8 cellular contexts compared by ENCODE assay signal in genomic region chr20:16729080-16729479, GRCh38. TPM values are rescaled to one million over a fixed set of nuclear protein-coding genes. Genes with fewer than 3 reads are reported as not detected.
DNase-seq lines count a peak whose midpoint lies in the region; ATAC-seq and TF ChIP-seq lines count a peak whose summit lies in the region.

No MANE protein-coding gene starts in this region.

- H3K4me3 ChIP-seq in ectodermal cell (ENCODE audit: insufficient read depth, low read depth, low read length) = peak overlapping the region; percentile 100
- peak overlapping the region; percentile 92 for H3K4me3 ChIP-seq in neuron (ENCODE audit: low read length)

- H3K4me1 ChIP-seq in ectodermal cell (ENCODE audit: control insufficient read depth, insufficient read depth, low read length) = no peaks in the 10 kb centered on the region
- H3K4me1 ChIP-seq in neuron (ENCODE audit: insufficient read depth, low read length) = peaks cover 17% of the 10 kb centered on the region

- peak overlapping the region; percentile 71 for H2AFZ ChIP-seq in neuron (ENCODE audit: low read depth, low read length)

- H3K9me3 Mint-ChIP-seq in CD4-positive, alpha-beta T cell = peaks cover 2% of the 10 kb centered on the region

- no peaks in the 10 kb centered on the region for H3K9me3 ChIP-seq in CD4-positive, alpha-beta T cell (ENCODE audit: control insufficient read depth, low read length)
- H3K9me3 ChIP-seq in ectodermal cell (ENCODE audit: control insufficient read depth, low read length) (no peaks in the 10 kb centered on the region), neuron (ENCODE audit: low read length) (no peaks in the 10 kb centered on the region)

- TF ChIP-seq CTCF in CD4-positive, alpha-beta T cell (IDR thresholded peaks at IDR 0.05) = no peak

- peak overlapping the region; percentile 45 for H3K27ac ChIP-seq in CD4-positive, alpha-beta T cell (ENCODE audit: low read depth, low read length)
- H3K27ac ChIP-seq in ectodermal cell (ENCODE audit: insufficient read depth, low read depth, low read length, poor library complexity, severe bottlenecking) = no peak overlapping the region

- CTCF ChIA-PET in CD4-positive, alpha-beta T cell (lab: Charles Lee) = no interaction called here

- no peak for DNase-seq in CD4-positive, alpha-beta T cell
- DNase-seq in NAMALWA (ENCODE audit: low spot score) (peak; percentile 3), NCI-H1694 treated with DMSO at 0.1 percent for 48 hours (lab: John Stamatoyannopoulos, UW) (no peak), NCI-H1048 (lab: John Stamatoyannopoulos, UW) (no peak)
- DNase-seq in activated effector memory CD4-positive, alpha-beta T cell treated with Interleukin-2 at 50 U/mL for 16 hours = no peak

- intact Hi-C loops in CD4-positive, alpha-beta T cell (cut with DNase I, micrococcal nuclease) = loop anchor here (1.0 to 5.0 kb wide), 6 partner anchors 20 to 1560 kb away; partner anchors contain the start of genes KIF16B (in 1 of the 2), MGME1 (in 1 of the 2), RRBP1 (in 1 of the 2) and SNX5 (in 1 of the 2)

- ATAC-seq in CD4-positive, alpha-beta T cell (ENCODE audit: poor library complexity) = no peak
- ATAC-seq in HG03442 (IDR thresholded peaks at IDR 0.05; ENCODE audit: unreplicated experiment) = no peak

- peaks cover 7% of the 10 kb centered on the region for H3K36me3 ChIP-seq in ectodermal cell (ENCODE audit: control insufficient read depth, insufficient read depth, low read length)
- peaks cover 23% of the 10 kb centered on the region for H3K36me3 ChIP-seq in neuron (ENCODE audit: insufficient read depth, low read length)

- peak overlapping the region; percentile 99 for H3K4me3 Mint-ChIP-seq in CD4-positive, alpha-beta T cell

- peaks cover 50% of the 10 kb centered on the region for H3K4me1 Mint-ChIP-seq in CD4-positive, alpha-beta T cell (ENCODE audit: low read depth)

- H3K36me3 Mint-ChIP-seq in CD4-positive, alpha-beta T cell (ENCODE audit: low read depth) = peaks cover 38% of the 10 kb centered on the region

- WGBS in ectodermal cell, 2 experiments = 92 to 96% methylated on average over 1 of the region's 1 CpG

- H3K27ac Mint-ChIP-seq in CD4-positive, alpha-beta T cell = peak overlapping the region; percentile 96

- H3K27me3 Mint-ChIP-seq in CD4-positive, alpha-beta T cell = peaks cover 33% of the 10 kb centered on the region

- POLR2A ChIA-PET in CD4-positive, alpha-beta T cell (lab: Charles Lee) = interaction anchor here (1.2 to 3.0 kb wide), 3 partner anchors 19 to 1559 kb away, joined by 5 to 20 read pairs (median 19); partner anchors contain the start of gene ZNF133

- peaks cover 16% of the 10 kb centered on the region for H3K27me3 ChIP-seq in CD4-positive, alpha-beta T cell (ENCODE audit: control insufficient read depth, insufficient read depth, low read length)
- peaks cover 48% of the 10 kb centered on the region for H3K27me3 ChIP-seq in ectodermal cell (ENCODE audit: control insufficient read depth, insufficient read depth, low read length, poor library complexity, severe bottlenecking)
- H3K27me3 ChIP-seq in neuron (ENCODE audit: insufficient read depth, low read length) = no peaks in the 10 kb centered on the region

RNA-seq across cellular contexts. Expression of gene SNRPB2, which starts 0.7 kb away (rescaled TPM):
- 10 to 100 TPM; 49.6 to 50.4 TPM for total RNA-seq in CD4-positive, alpha-beta T cell
- 92.6 TPM for polyA plus RNA-seq in ectodermal cell (2013, experiment 1 of 4)
- 96.3 TPM for polyA plus RNA-seq in ectodermal cell (2013, experiment 2 of 4)
- 78.8 TPM for polyA plus RNA-seq in ectodermal cell (2013, experiment 3 of 4)
- polyA plus RNA-seq in ectodermal cell (2013, experiment 4 of 4) = 88.9 TPM

RNA-seq across cellular contexts. Expression of gene OTOR, which starts 19.1 kb away (rescaled TPM):
- not detected for total RNA-seq in CD4-positive, alpha-beta T cell
- polyA plus RNA-seq in ectodermal cell (2013, experiment 1 of 4) = not detected
- not detected for polyA plus RNA-seq in ectodermal cell (2013, experiment 2 of 4)
- not detected for polyA plus RNA-seq in ectodermal cell (2013, experiment 3 of 4)
- polyA plus RNA-seq in ectodermal cell (2013, experiment 4 of 4) = not detected
